ENCODE assay signal across 22 cellular contexts in genomic region chr6:55250400-55250799, GRCh38.
"Had no signal": no experiment of that assay in that cellular context is flagged by ENCODE, and none has a peak within 500 bp of the region (broad histone marks: within the 10 kb centered on the region; RNA-seq: fewer than 3 reads in every experiment).

No MANE protein-coding gene starts in this region.

- H3K9me3 Mint-ChIP-seq: activated naive CD8-positive, alpha-beta T cell treated with anti-CD3 and anti-CD28 coated beads for 36 hours; activated T-helper 1 cell treated with anti-CD3 and anti-CD28 coated beads, Interleukin-12 subunit alpha, Interleukin-12 subunit beta, Interleukin-2, Interleukin-4 antibody, amounts not matched to agents 30 ng/mL and 10 ng/mL and 1 ng/mL, durations not matched to agents 14 hours and 24 hours and 36 hours; dendritic cell treated with granulocyte-macrophage colony-stimulating factor and Interleukin-4, amounts not matched to agents 40 ng/mL and 50 ng/mL, for 4 days; stimulated activated naive CD8-positive, alpha-beta T cell treated with anti-CD3 and anti-CD28 coated beads, Interleukin-15, Interleukin-2, amounts not matched to agents 100 ng/mL and 50 ng/mL, for 24 hours had no signal

- H3K4me3 Mint-ChIP-seq: activated CD4-positive, alpha-beta T cell treated with anti-CD3 and anti-CD28 coated beads for 36 hours; activated naive CD8-positive, alpha-beta T cell treated with anti-CD3 and anti-CD28 coated beads for 36 hours; activated T-helper 1 cell treated with anti-CD3 and anti-CD28 coated beads, Interleukin-12 subunit alpha, Interleukin-12 subunit beta, Interleukin-2, Interleukin-4 antibody, amounts not matched to agents 30 ng/mL and 10 ng/mL and 1 ng/mL, durations not matched to agents 14 hours and 24 hours and 36 hours; dendritic cell treated with granulocyte-macrophage colony-stimulating factor and Interleukin-4, amounts not matched to agents 40 ng/mL and 50 ng/mL, for 4 days; natural killer cell; stimulated activated naive CD8-positive, alpha-beta T cell treated with anti-CD3 and anti-CD28 coated beads, Interleukin-15, Interleukin-2, amounts not matched to agents 100 ng/mL and 50 ng/mL, for 24 hours; T-helper 2 cell treated with Interferon-gamma antibody and Interleukin-4, amounts not matched to agents 5 μg/mL and 100 μg/mL, for 36 hours had no signal

- H3K27ac Mint-ChIP-seq: activated CD4-positive, alpha-beta T cell treated with anti-CD3 and anti-CD28 coated beads for 36 hours; activated naive CD8-positive, alpha-beta T cell treated with anti-CD3 and anti-CD28 coated beads for 36 hours; activated T-helper 1 cell treated with anti-CD3 and anti-CD28 coated beads, Interleukin-12 subunit alpha, Interleukin-12 subunit beta, Interleukin-2, Interleukin-4 antibody, amounts not matched to agents 30 ng/mL and 10 ng/mL and 1 ng/mL, durations not matched to agents 14 hours and 24 hours and 36 hours; dendritic cell treated with granulocyte-macrophage colony-stimulating factor and Interleukin-4, amounts not matched to agents 40 ng/mL and 50 ng/mL, for 4 days; natural killer cell; stimulated activated naive CD8-positive, alpha-beta T cell treated with anti-CD3 and anti-CD28 coated beads, Interleukin-15, Interleukin-2, amounts not matched to agents 100 ng/mL and 50 ng/mL, for 24 hours; T-helper 2 cell treated with Interferon-gamma antibody and Interleukin-4, amounts not matched to agents 5 μg/mL and 100 μg/mL, for 36 hours had no signal

- H3K27ac ChIP-seq: cardiac muscle cell, esophagus muscularis mucosa, gastroesophageal sphincter, heart left ventricle, lower lobe of right lung, ovary, right lobe of liver had no signal

- H3K4me3 ChIP-seq: cardiac muscle cell, esophagus muscularis mucosa, gastroesophageal sphincter, heart left ventricle, lower lobe of right lung, ovary, right lobe of liver had no signal

- H3K36me3 ChIP-seq: cardiac muscle cell, esophagus muscularis mucosa, gastroesophageal sphincter, heart left ventricle, lower lobe of right lung, ovary, right lobe of liver had no signal

- H3K4me1 Mint-ChIP-seq: activated CD4-positive, alpha-beta T cell treated with anti-CD3 and anti-CD28 coated beads for 36 hours; activated naive CD8-positive, alpha-beta T cell treated with anti-CD3 and anti-CD28 coated beads for 36 hours; natural killer cell had no signal

- H3K27me3 ChIP-seq: cardiac muscle cell, esophagus muscularis mucosa, gastroesophageal sphincter, right lobe of liver had no signal

- H3K4me1 ChIP-seq: esophagus muscularis mucosa, gastroesophageal sphincter, heart left ventricle, lower lobe of right lung, right lobe of liver had no signal

- H3K9me3 ChIP-seq: esophagus muscularis mucosa, gastroesophageal sphincter, heart left ventricle, lower lobe of right lung, ovary, right lobe of liver had no signal

- ATAC-seq: activated CD4-positive, alpha-beta T cell treated with anti-CD3 and anti-CD28 coated beads for 36 hours; gastroesophageal sphincter; heart left ventricle; lower lobe of right lung; natural killer cell; right lobe of liver had no signal

- H3K27me3 Mint-ChIP-seq: activated CD4-positive, alpha-beta T cell treated with anti-CD3 and anti-CD28 coated beads for 36 hours; activated naive CD8-positive, alpha-beta T cell treated with anti-CD3 and anti-CD28 coated beads for 36 hours; dendritic cell treated with granulocyte-macrophage colony-stimulating factor and Interleukin-4, amounts not matched to agents 40 ng/mL and 50 ng/mL, for 4 days; stimulated activated naive CD8-positive, alpha-beta T cell treated with anti-CD3 and anti-CD28 coated beads, Interleukin-15, Interleukin-2, amounts not matched to agents 100 ng/mL and 50 ng/mL, for 24 hours had no signal

- H3K36me3 Mint-ChIP-seq: activated naive CD8-positive, alpha-beta T cell treated with anti-CD3 and anti-CD28 coated beads for 36 hours; natural killer cell had no signal

- DNase-seq: activated CD4-positive, alpha-beta T cell treated with anti-CD3 and anti-CD28 coated beads for 36 hours; activated CD4-positive, alpha-beta T cell treated with anti-CD3 and anti-CD28 coated beads, Interleukin-2, amount 50 U/mL, for 48 hours; activated naive CD4-positive, alpha-beta T cell; activated naive CD8-positive, alpha-beta T cell treated with anti-CD3 and anti-CD28 coated beads for 36 hours; amniotic stem cell; effector CD8-positive, alpha-beta T cell; heart left ventricle; lower lobe of right lung; natural killer cell; ovary; right lobe of liver; small intestine; stimulated activated CD4-positive, alpha-beta T cell treated with anti-CD3 and anti-CD28 coated beads, Interleukin-15, amount 100 ng/mL, for 24 hours; stimulated activated CD4-positive, alpha-beta T cell treated with anti-CD3 and anti-CD28 coated beads, Interleukin-2, amount 100 ng/mL, for 48 hours; trophoblast cell had no signal
